ENCODE assay signal across 1 cellular context in the genomic region with DNA sequence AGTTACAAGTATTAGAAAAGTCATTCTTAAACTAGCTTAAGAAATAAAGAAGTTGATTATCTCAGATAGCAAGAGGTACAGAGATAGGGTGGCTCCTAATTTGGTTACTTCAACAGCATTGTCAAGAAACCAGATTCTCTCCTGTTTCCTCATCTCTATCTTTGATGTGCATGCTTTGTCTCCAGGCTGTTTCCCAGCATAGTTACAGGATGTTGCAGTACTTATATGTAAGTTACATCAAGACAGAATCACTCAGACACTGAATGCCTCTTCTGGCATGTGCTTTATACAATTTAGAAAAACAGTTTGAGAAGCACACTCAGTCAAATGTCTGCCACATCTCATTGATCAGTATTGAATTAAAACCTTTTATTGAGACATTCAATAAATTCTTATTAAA.
TF ChIP-seq lines count a peak whose summit lies in the region.

No MANE protein-coding gene starts in this region.

TF ChIP-seq in IMR-90, 13 proteins besides CTCF, POLR2A, EP300 and RAD21:
- TF ChIP-seq CHD1 (IDR thresholded peaks at IDR 0.05; ENCODE audit: low read depth, low read length): no peak
- no peak for TF ChIP-seq MAZ (IDR thresholded peaks at IDR 0.05; ENCODE audit: borderline replicate concordance, low read depth, low read length)
- no peak for TF ChIP-seq CEBPB (IDR thresholded peaks at IDR 0.05; ENCODE audit: low read depth, low read length)
- TF ChIP-seq, protein P1, sequence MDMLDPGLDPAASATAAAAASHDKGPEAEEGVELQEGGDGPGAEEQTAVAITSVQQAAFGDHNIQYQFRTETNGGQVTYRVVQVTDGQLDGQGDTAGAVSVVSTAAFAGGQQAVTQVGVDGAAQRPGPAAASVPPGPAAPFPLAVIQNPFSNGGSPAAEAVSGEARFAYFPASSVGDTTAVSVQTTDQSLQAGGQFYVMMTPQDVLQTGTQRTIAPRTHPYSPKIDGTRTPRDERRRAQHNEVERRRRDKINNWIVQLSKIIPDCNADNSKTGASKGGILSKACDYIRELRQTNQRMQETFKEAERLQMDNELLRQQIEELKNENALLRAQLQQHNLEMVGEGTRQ (IDR thresholded peaks at IDR 0.05; ENCODE audit: low read depth, low read length): no peak
- no peak for TF ChIP-seq BHLHE40 (IDR thresholded peaks at IDR 0.05; ENCODE audit: low read depth, low read length)
- TF ChIP-seq MAFK (IDR thresholded peaks at IDR 0.05; ENCODE audit: low read depth, low read length): no peak
- no peak for TF ChIP-seq ELK1 (IDR thresholded peaks at IDR 0.05; ENCODE audit: borderline replicate concordance, low read depth, low read length)
- no peak for TF ChIP-seq RCOR1 (IDR thresholded peaks at IDR 0.05; ENCODE audit: insufficient replicate concordance, low read length)
- TF ChIP-seq SMC3 (IDR thresholded peaks at IDR 0.05; ENCODE audit: low read depth, low read length): no peak
- TF ChIP-seq FOS (IDR thresholded peaks at IDR 0.05; ENCODE audit: low read depth, low read length): no peak
- TF ChIP-seq RFX5 (IDR thresholded peaks at IDR 0.05; ENCODE audit: low read depth, low read length): no peak
